In genomic region chr1:94884101-94884875, GRCh38 we compare ENCODE assay signal across 8 cellular contexts.
DNase-seq lines count a peak whose midpoint lies in the region; ATAC-seq and TF ChIP-seq lines count a peak whose summit lies in the region.

No MANE protein-coding gene starts in this region.

- H3K36me3 ChIP-seq in brain microvascular endothelial cell (replicated peaks) (no peaks in the 10 kb centered on the region), tibial artery (no peaks in the 10 kb centered on the region)

- H3K27me3 ChIP-seq in brain microvascular endothelial cell (replicated peaks) (no peaks in the 10 kb centered on the region), tibial artery (no peaks in the 10 kb centered on the region)

- DNase-seq in NCI-H345 (lab: John Stamatoyannopoulos, UW): peak; percentile 21
- DNase-seq in NCI-H345 treated with DMSO at 0.1 percent for 48 hours (lab: John Stamatoyannopoulos, UW; ENCODE audit: unreplicated experiment): no peak
- peak; percentile 61 for DNase-seq in brain microvascular endothelial cell
- peak; percentile 95 for DNase-seq in islet precursor cell
- DNase-seq in tibial artery: no peak
- no peak for DNase-seq in stimulated activated CD4-positive, alpha-beta T cell treated with anti-CD3 and anti-CD28 coated beads, Interleukin-4, amount 100 ng/mL, for 4 hours
- no peak for DNase-seq in activated CD4-positive, alpha-beta T cell treated with anti-CD3 and anti-CD28 coated beads for 1 hour

- H3K4me1 ChIP-seq in tibial artery: peaks cover 0 to 22% (median 13%) of the 10 kb centered on the region in 4 donors

- H3K27ac ChIP-seq in brain microvascular endothelial cell (peak overlapping the region; percentile 41), tibial artery (peak overlapping the region; percentile 70 to 74)

- no peak overlapping the region for H3K4me3 ChIP-seq in brain microvascular endothelial cell (ENCODE audit: low read depth, low read length)
- H3K4me3 ChIP-seq in tibial artery: peak overlapping the region in 1 of 2 donors; percentile 3

- no peaks in the 10 kb centered on the region for H3K9me3 ChIP-seq in tibial artery

- intact Hi-C loops in tibial artery (cut with DNase I; ENCODE audit: low total_unique reads): no loop called here

- no peak for ATAC-seq in HG03045 (IDR thresholded peaks at IDR 0.05; ENCODE audit: unreplicated experiment)

- TF ChIP-seq CTCF in brain microvascular endothelial cell (IDR thresholded peaks at IDR 0.05; ENCODE audit: low read depth, low read length, missing control alignments) (no peak), tibial artery (IDR thresholded peaks at IDR 0.05) (no peak)

- in situ Hi-C loops in brain microvascular endothelial cell (cut with HindIII; ENCODE audit: low pct_ligation_motif_present, low sequenced_read_pairs): no loop called here

Comparison
In these comparisons a context has a peak if more than half of its experiments do, and no peak if none do; other contexts are left out.
1. DNase-seq: peak in NCI-H345 (single experiment), brain microvascular endothelial cell (single experiment) and islet precursor cell (single experiment); none in NCI-H345 treated with DMSO at 0.1 percent for 48 hours (single experiment), tibial artery (0 of 2), stimulated activated CD4-positive, alpha-beta T cell treated with anti-CD3 and anti-CD28 coated beads, Interleukin-4, amount 100 ng/mL, for 4 hours (0 of 2) and activated CD4-positive, alpha-beta T cell treated with anti-CD3 and anti-CD28 coated beads for 1 hour (single experiment).